ENCODE assay signal across 8 cellular contexts in genomic region chr2:97619150-97619827, GRCh38. TPM values are rescaled to one million over a fixed set of nuclear protein-coding genes. Genes with fewer than 3 reads are reported as not detected.
DNase-seq lines count a peak whose midpoint lies in the region; ATAC-seq, FAIRE-seq and TF ChIP-seq lines count a peak whose summit lies in the region.
"Not testable (repeated sequence)": the region's sequence is repeated elsewhere in the genome, so short reads cannot be mapped to it uniquely, and the experiment has no call there.

No MANE protein-coding gene starts in this region.

- not testable (repeated sequence) for H3K9me1 ChIP-seq in K562 (ENCODE audit: control insufficient read depth, insufficient read depth, low read length)

- H3K36me3 Mint-ChIP-seq in GM23338 (ENCODE audit: low read depth); activated CD8-positive, alpha-beta memory T cell treated with anti-CD3 and anti-CD28 coated beads, Interleukin-2, amount 10 ng/mL, durations not matched to agents 7 days and 5 days: not testable (repeated sequence)

- peaks cover 13% of the 10 kb centered on the region for H3K4me1 Mint-ChIP-seq in GM23338
- not testable (repeated sequence) for H3K4me1 Mint-ChIP-seq in activated CD8-positive, alpha-beta memory T cell treated with anti-CD3 and anti-CD28 coated beads, Interleukin-2, amount 10 ng/mL, durations not matched to agents 7 days and 5 days

- H3K27ac ChIP-seq in A673 (ENCODE audit: low read depth, low read length, poor library complexity, severe bottlenecking); GM23338 (ENCODE audit: low read depth); K562 (ENCODE audit: extremely low read depth, low read depth, low read length); fibroblast of lung (ENCODE audit: insufficient read depth, low read length); lower lobe of right lung: not testable (repeated sequence)

- not testable (repeated sequence) for TF ChIP-seq EP300 in K562 (IDR thresholded peaks at IDR 0.05; ENCODE audit: low read length)

- not testable (repeated sequence) for TF ChIP-seq RAD21 in K562 (CRISPR knock-in tag; conservative IDR thresholded peaks at IDR 0.05 in 1 of 2, IDR thresholded peaks at IDR 0.05 in 1 of 2)

- not testable (repeated sequence) for H2AFZ ChIP-seq in GM23338; fibroblast of lung (ENCODE audit: low read length)
- 0 out of 2 replicates have a peak overlapping the region, but pooled peaks have one; percentile 33 for H2AFZ ChIP-seq in K562 (ENCODE audit: low read depth, low read length)

- not testable (repeated sequence) for H3K4me1 ChIP-seq in A673 (ENCODE audit: insufficient read depth, low read length, poor library complexity, severe bottlenecking); GM23338 (ENCODE audit: insufficient read depth); K562 (replicated peaks in 1 of 2; ENCODE audit: control insufficient read depth in 2 of 2, insufficient read depth in 2 of 2, low read length in 2 of 2); fibroblast of lung (ENCODE audit: control insufficient read depth, extremely low read depth, insufficient read depth, low read length); lower lobe of right lung

- not testable (repeated sequence) for H3K27me3 ChIP-seq in A673 (replicated peaks; ENCODE audit: insufficient read depth, low read depth, low read length, poor library complexity); GM23338 (ENCODE audit: insufficient read depth); K562 (ENCODE audit: control insufficient read depth in 2 of 2, insufficient read depth in 2 of 2, low read length in 2 of 2); fibroblast of lung (ENCODE audit: control insufficient read depth, insufficient read depth, low read length); lower lobe of right lung (ENCODE audit: low read depth)

- H3K27me3 Mint-ChIP-seq in GM23338 (ENCODE audit: insufficient read depth, low read depth, poor library complexity); activated CD8-positive, alpha-beta memory T cell treated with anti-CD3 and anti-CD28 coated beads, Interleukin-2, amount 10 ng/mL, durations not matched to agents 7 days and 5 days: not testable (repeated sequence)

- H3K9me3 Mint-ChIP-seq in GM23338; activated CD8-positive, alpha-beta memory T cell treated with anti-CD3 and anti-CD28 coated beads, Interleukin-2, amount 10 ng/mL, durations not matched to agents 7 days and 5 days (ENCODE audit: low read depth): not testable (repeated sequence)

- ATAC-seq in GM23338: peak; percentile 30
- peak; percentile 93 for ATAC-seq in activated CD8-positive, alpha-beta memory T cell treated with anti-CD3 and anti-CD28 coated beads, Interleukin-2, amount 10 ng/mL, durations not matched to agents 7 days and 5 days
- ATAC-seq in K562: peak; percentile 78
- peak; percentile 66 to 72 for ATAC-seq in lower lobe of right lung

- POLR2A ChIA-PET in A673 (lab: Charles Lee; ENCODE audit: low non-redundant PET); K562 (lab: Yijun Ruan, JAX): not testable (repeated sequence)

- H3K9me3 ChIP-seq in A673 (ENCODE audit: low read depth, low read length, poor library complexity, severe bottlenecking); K562 (replicated peaks; ENCODE audit: control insufficient read depth, insufficient read depth, low read depth, low read length); fibroblast of lung (ENCODE audit: control insufficient read depth, insufficient read depth, low read depth, low read length); lower lobe of right lung: not testable (repeated sequence)

- H3K4me2 ChIP-seq in GM23338; K562 (ENCODE audit: insufficient read depth, low read length); fibroblast of lung (ENCODE audit: extremely low read depth, insufficient read depth, low read length): not testable (repeated sequence)

- not testable (repeated sequence) for H3K4me3 ChIP-seq in A673 (ENCODE audit: low read depth, low read length, poor library complexity, severe bottlenecking); GM23338; NB4 (ENCODE audit: low read depth, low read length); K562; fibroblast of lung (replicated peaks in 1 of 4; ENCODE audit: control extremely low read depth in 1 of 4, insufficient read depth in 1 of 4, low read depth in 3 of 4, low read length in 4 of 4); lower lobe of right lung

- in situ Hi-C loops in K562 (cut with MboI): loop anchor here (5.0 kb wide), 1 partner anchor 1557 kb away; no protein-coding TSS in a partner anchor

- peak overlapping the region in 1 of 2 experiments; percentile 35; a peak in 1 of 4 replicates for H3K9ac ChIP-seq in K562 (ENCODE audit: insufficient read depth in 1 of 2, low read depth in 2 of 2, low read length in 2 of 2)
- H3K9ac ChIP-seq in fibroblast of lung (ENCODE audit: insufficient read depth, low read length): not testable (repeated sequence)

- not testable (repeated sequence) for BruUV-seq in A673 (replicated peaks; lab: Mats Ljungman, UMichigan); K562 (replicated peaks; lab: Mats Ljungman, UMichigan)

- TF ChIP-seq POLR2A in NB4 (IDR thresholded peaks at IDR 0.05; ENCODE audit: extremely low read depth, insufficient read length); K562 (conservative IDR thresholded peaks at IDR 0.05): not testable (repeated sequence)

- H4K20me1 ChIP-seq in GM23338 (replicated peaks; ENCODE audit: insufficient read depth); K562 (replicated peaks; ENCODE audit: control insufficient read depth, insufficient read depth, low read length); fibroblast of lung (ENCODE audit: control insufficient read depth, extremely low read depth, insufficient read depth, low read length): not testable (repeated sequence)

- intact Hi-C loops in A673 (cut with micrococcal nuclease; ENCODE audit: unreplicated experiment); K562 (cut with micrococcal nuclease); lower lobe of right lung (cut with DNase I): not testable (repeated sequence)

- CTCF ChIA-PET in A673 (lab: Charles Lee); activated CD8-positive, alpha-beta memory T cell treated with anti-CD3 and anti-CD28 coated beads, Interleukin-2, amount 10 ng/mL, durations not matched to agents 7 days and 5 days (lab: Charles Lee); K562 (lab: Yijun Ruan, JAX; ENCODE audit: low intra/inter-chr PET ratio): not testable (repeated sequence)

- not testable (repeated sequence) for H3K79me2 ChIP-seq in GM23338 (replicated peaks; ENCODE audit: insufficient read depth); K562 (ENCODE audit: control insufficient read depth, insufficient read depth, low read length); fibroblast of lung (ENCODE audit: control insufficient read depth, insufficient read depth, low read length)

- H3K4me3 Mint-ChIP-seq in GM23338; activated CD8-positive, alpha-beta memory T cell treated with anti-CD3 and anti-CD28 coated beads, Interleukin-2, amount 10 ng/mL, durations not matched to agents 7 days and 5 days: not testable (repeated sequence)

- not testable (repeated sequence) for H3F3A ChIP-seq in GM23338 (replicated peaks; ENCODE audit: low read depth)

- not testable (repeated sequence) for H3K36me3 ChIP-seq in A673 (ENCODE audit: insufficient read depth, low read length, poor library complexity, severe bottlenecking); GM23338 (ENCODE audit: insufficient read depth); K562 (ENCODE audit: control insufficient read depth, insufficient read depth, low read length); fibroblast of lung (ENCODE audit: control insufficient read depth, insufficient read depth, low read length); lower lobe of right lung

- WGBS in K562 (ENCODE audit: insufficient coverage, low coverage, missing lambda C conversion rate): 39% methylated on average over 5 of the region's 12 CpGs

- not testable (repeated sequence) for TF ChIP-seq CTCF in A673 (conservative IDR thresholded peaks at IDR 0.05; ENCODE audit: low read depth, low read length); GM23338 (conservative IDR thresholded peaks at IDR 0.05; ENCODE audit: low read depth in 2 of 2); NB4 (IDR thresholded peaks at IDR 0.05; ENCODE audit: low read depth, low read length); K562 (IDR thresholded peaks at IDR 0.05 in 2 of 3, conservative IDR thresholded peaks at IDR 0.05 in 1 of 3; ENCODE audit: insufficient read depth in 2 of 3, low read depth in 1 of 3, low read length in 3 of 3); fibroblast of lung (conservative IDR thresholded peaks at IDR 0.05 in 1 of 2, IDR thresholded peaks at IDR 0.05 in 1 of 2; ENCODE audit: low read depth in 1 of 2, low read length in 2 of 2); lower lobe of right lung (IDR thresholded peaks at IDR 0.05)

- DNase-seq in A673 (ENCODE audit: low spot score) (peak; percentile 19), NB4 (ENCODE audit: low read depth) (peak; percentile 30), K562 (ENCODE audit: extremely low read depth in 1 of 4, low spot score in 3 of 4) (peak in 1 of 4 experiments; percentile 16), fibroblast of lung (ENCODE audit: low read depth in 2 of 2) (peak; percentile 23 to 41), pons (ENCODE audit: low spot score) (peak; percentile 12)
- DNase-seq in GM23338 (ENCODE audit: low spot score); activated CD8-positive, alpha-beta memory T cell treated with anti-CD3 and anti-CD28 coated beads, Interleukin-2, amount 10 ng/mL, durations not matched to agents 7 days and 5 days; lower lobe of right lung: not testable (repeated sequence)

- H3K27ac Mint-ChIP-seq in GM23338; activated CD8-positive, alpha-beta memory T cell treated with anti-CD3 and anti-CD28 coated beads, Interleukin-2, amount 10 ng/mL, durations not matched to agents 7 days and 5 days: not testable (repeated sequence)

- peak; percentile 68 for FAIRE-seq in K562 (lab: Jason Lieb, UNC)

- not testable (repeated sequence) for H3K9me2 ChIP-seq in GM23338 (ENCODE audit: insufficient read depth)

RNA-seq across cellular contexts. Expression of gene COX5B, which starts 26.6 kb away (rescaled TPM):
- total RNA-seq in A673 (2021) (205 and 219 TPM in 2 replicates), K562 (2014; rRNA removed) (1,235 and 1,392 TPM in 2 replicates), K562 (2014; rRNA removed; fragmentation: Illumina TruSeq; extraction: Trizol) (182 and 199 TPM in 2 replicates), K562 (2015; rRNA removed; fragmentation: Illumina TruSeq; extraction: Trizol) (458 and 535 TPM in 2 replicates), K562 (2021) (536 and 603 TPM in 2 replicates), fibroblast of lung (381 and 460 TPM in 2 replicates), lower lobe of right lung (164 TPM)
- 260 and 305 TPM in 2 replicates for total RNA-seq in GM23338 (2014; rRNA removed; shearing (Covaris generic))
- polyA plus RNA-seq in GM23338 (2016; fragmentation: Nextera tagmentation; extraction: Ambion mirVana) (666 and 733 TPM in 2 replicates), K562 (2011; rRNA removed) (535 and 582 TPM in 2 replicates), K562 (2014; fragmentation: Illumina TruSeq; extraction: Trizol) (154 and 281 TPM in 2 replicates), K562 (2014; fragmentation: Nextera tagmentation; extraction: Ambion mirVana) (100 to 1,000 TPM; 305 to 487 TPM), K562 (2014; rRNA removed) (1,304 and 1,424 TPM in 2 replicates), fibroblast of lung (241 and 257 TPM in 2 replicates)
- 100 to 1,000 TPM; 206 to 236 TPM for total RNA-seq in activated CD8-positive, alpha-beta memory T cell treated with anti-CD3 and anti-CD28 coated beads, Interleukin-2, amount 10 ng/mL, durations not matched to agents 7 days and 5 days
- total RNA-seq in K562 (2011; cell fraction: chromatin; rRNA removed; ENCODE audit: low replicate concordance): 55.0 and 69.6 TPM in 2 replicates
- total RNA-seq in K562 (2011; cell fraction: nucleolus; rRNA removed): 123 and 139 TPM in 2 replicates
- total RNA-seq in K562 (2011; cell fraction: nucleoplasm; rRNA removed): 112 and 121 TPM in 2 replicates
- polyA plus RNA-seq in K562 (2011; cell fraction: cytosol; rRNA removed): 717 and 760 TPM in 2 replicates
- 365 and 570 TPM in 2 replicates for polyA plus RNA-seq in K562 (2011; cell fraction: nucleus; rRNA removed)
- 526 and 547 TPM in 2 replicates for polyA plus RNA-seq in K562 (2012)
- 60.5 and 61.2 TPM in 2 replicates for polyA minus RNA-seq in K562 (2011; rRNA and poly(A)+ RNA removed)
- polyA minus RNA-seq in K562 (2011; cell fraction: cytosol; rRNA and poly(A)+ RNA removed): 88.6 and 115 TPM in 2 replicates
- polyA minus RNA-seq in K562 (2011; cell fraction: nucleus; rRNA and poly(A)+ RNA removed): 46.4 and 75.2 TPM in 2 replicates
- polyA plus RNA-seq in fibroblast of lung (2012): 297 and 334 TPM in 2 replicates
- polyA minus RNA-seq in fibroblast of lung (ENCODE audit: low replicate concordance): 35.5 and 37.2 TPM in 2 replicates

RNA-seq across cellular contexts. Expression of gene ANKRD36B, which starts 29.6 kb away (rescaled TPM):
- total RNA-seq in A673 (2021) (16.4 and 21.6 TPM in 2 replicates), K562 (2014; rRNA removed) (24.9 and 25.7 TPM in 2 replicates), K562 (2014; rRNA removed; fragmentation: Illumina TruSeq; extraction: Trizol) (23.0 and 27.8 TPM in 2 replicates), K562 (2015; rRNA removed; fragmentation: Illumina TruSeq; extraction: Trizol) (38.8 and 40.9 TPM in 2 replicates), K562 (2021) (12.3 and 17.2 TPM in 2 replicates), fibroblast of lung (23.1 and 26.7 TPM in 2 replicates), lower lobe of right lung (16.8 TPM)
- 13.9 and 15.7 TPM in 2 replicates for total RNA-seq in GM23338 (2014; rRNA removed; shearing (Covaris generic))
- polyA plus RNA-seq in GM23338 (2016; fragmentation: Nextera tagmentation; extraction: Ambion mirVana) (9.4 and 14.5 TPM in 2 replicates), K562 (2011; rRNA removed) (12.4 and 12.7 TPM in 2 replicates), K562 (2014; fragmentation: Illumina TruSeq; extraction: Trizol) (8.0 and 13.3 TPM in 2 replicates), K562 (2014; fragmentation: Nextera tagmentation; extraction: Ambion mirVana) (1 to 10 TPM; 7.6 to 8.6 TPM), K562 (2014; rRNA removed) (12.1 and 12.3 TPM in 2 replicates), fibroblast of lung (4.3 and 4.7 TPM in 2 replicates)
- 10 to 100 TPM; 33.8 to 77.6 TPM for total RNA-seq in activated CD8-positive, alpha-beta memory T cell treated with anti-CD3 and anti-CD28 coated beads, Interleukin-2, amount 10 ng/mL, durations not matched to agents 7 days and 5 days
- total RNA-seq in K562 (2011; cell fraction: chromatin; rRNA removed; ENCODE audit: low replicate concordance): 52.2 and 173 TPM in 2 replicates
- total RNA-seq in K562 (2011; cell fraction: nucleolus; rRNA removed): 23.2 and 30.7 TPM in 2 replicates
- total RNA-seq in K562 (2011; cell fraction: nucleoplasm; rRNA removed): 46.9 and 61.1 TPM in 2 replicates
- 0.92 and 1.8 TPM in 2 replicates for polyA plus RNA-seq in K562 (2011; cell fraction: cytosol; rRNA removed)
- polyA plus RNA-seq in K562 (2011; cell fraction: nucleus; rRNA removed): 35.2 and 42.7 TPM in 2 replicates
- 7.1 and 11.0 TPM in 2 replicates for polyA plus RNA-seq in K562 (2012)
- 41.3 and 57.2 TPM in 2 replicates for polyA minus RNA-seq in K562 (2011; rRNA and poly(A)+ RNA removed)
- 2.7 and 4.1 TPM in 2 replicates for polyA minus RNA-seq in K562 (2011; cell fraction: cytosol; rRNA and poly(A)+ RNA removed)
- 77.3 and 159 TPM in 2 replicates for polyA minus RNA-seq in K562 (2011; cell fraction: nucleus; rRNA and poly(A)+ RNA removed)
- 2.8 and 3.9 TPM in 2 replicates for polyA plus RNA-seq in fibroblast of lung (2012)
- polyA minus RNA-seq in fibroblast of lung (ENCODE audit: low replicate concordance): 0.19 and 1.8 TPM in 2 replicates

RNA-seq across cellular contexts. Expression of gene ACTR1B, which starts 44.6 kb away (rescaled TPM):
- total RNA-seq in A673 (2021) (36.3 and 41.7 TPM in 2 replicates), K562 (2014; rRNA removed) (22.1 and 27.9 TPM in 2 replicates), K562 (2014; rRNA removed; fragmentation: Illumina TruSeq; extraction: Trizol) (12.0 and 16.2 TPM in 2 replicates), K562 (2015; rRNA removed; fragmentation: Illumina TruSeq; extraction: Trizol) (26.4 and 26.7 TPM in 2 replicates), K562 (2021) (41.0 and 43.0 TPM in 2 replicates), fibroblast of lung (38.8 and 69.9 TPM in 2 replicates), lower lobe of right lung (56.0 TPM)
- 41.5 and 42.5 TPM in 2 replicates for total RNA-seq in GM23338 (2014; rRNA removed; shearing (Covaris generic))
- polyA plus RNA-seq in GM23338 (2016; fragmentation: Nextera tagmentation; extraction: Ambion mirVana) (27.2 and 27.4 TPM in 2 replicates), K562 (2011; rRNA removed) (40.9 and 47.4 TPM in 2 replicates), K562 (2014; fragmentation: Illumina TruSeq; extraction: Trizol) (22.5 and 29.2 TPM in 2 replicates), K562 (2014; fragmentation: Nextera tagmentation; extraction: Ambion mirVana) (1 to 10 TPM in 1 of 2 experiments, under 1 TPM in 1; 0.49 to 2.3 TPM), K562 (2014; rRNA removed) (42.3 and 46.1 TPM in 2 replicates), fibroblast of lung (38.3 and 40.8 TPM in 2 replicates)
- 10 to 100 TPM; 87.4 to 94.3 TPM for total RNA-seq in activated CD8-positive, alpha-beta memory T cell treated with anti-CD3 and anti-CD28 coated beads, Interleukin-2, amount 10 ng/mL, durations not matched to agents 7 days and 5 days
- total RNA-seq in K562 (2011; cell fraction: chromatin; rRNA removed; ENCODE audit: low replicate concordance): 58.6 and 187 TPM in 2 replicates
- total RNA-seq in K562 (2011; cell fraction: nucleolus; rRNA removed): 122 and 125 TPM in 2 replicates
- total RNA-seq in K562 (2011; cell fraction: nucleoplasm; rRNA removed): 80.8 and 84.3 TPM in 2 replicates
- 50.7 and 71.9 TPM in 2 replicates for polyA plus RNA-seq in K562 (2011; cell fraction: cytosol; rRNA removed)
- polyA plus RNA-seq in K562 (2011; cell fraction: nucleus; rRNA removed): 306 and 320 TPM in 2 replicates
- polyA plus RNA-seq in K562 (2012): 37.9 and 120 TPM in 2 replicates
- polyA minus RNA-seq in K562 (2011; rRNA and poly(A)+ RNA removed): 16.2 and 25.4 TPM in 2 replicates
- 19.1 and 23.3 TPM in 2 replicates for polyA minus RNA-seq in K562 (2011; cell fraction: cytosol; rRNA and poly(A)+ RNA removed)
- polyA minus RNA-seq in K562 (2011; cell fraction: nucleus; rRNA and poly(A)+ RNA removed): 68.1 and 83.7 TPM in 2 replicates
- polyA plus RNA-seq in fibroblast of lung (2012): 54.1 and 62.6 TPM in 2 replicates
- polyA minus RNA-seq in fibroblast of lung (ENCODE audit: low replicate concordance): 114 and 133 TPM in 2 replicates

RNA-seq across cellular contexts. Expression of gene C2orf92, which starts 50.2 kb away (rescaled TPM):
- total RNA-seq in A673 (2021) (2.4 and 3.7 TPM in 2 replicates), K562 (2014; rRNA removed) (2.2 TPM in 2 replicates), K562 (2014; rRNA removed; fragmentation: Illumina TruSeq; extraction: Trizol) (3.6 and 5.0 TPM in 2 replicates), K562 (2015; rRNA removed; fragmentation: Illumina TruSeq; extraction: Trizol) (6.7 and 6.8 TPM in 2 replicates), K562 (2021) (4.0 and 4.5 TPM in 2 replicates), fibroblast of lung (0.77 and 0.99 TPM in 2 replicates), lower lobe of right lung (15.1 TPM)
- total RNA-seq in GM23338 (2014; rRNA removed; shearing (Covaris generic)): 2.6 and 2.9 TPM in 2 replicates
- polyA plus RNA-seq in GM23338 (2016; fragmentation: Nextera tagmentation; extraction: Ambion mirVana) (1.7 and 2.6 TPM in 2 replicates), K562 (2011; rRNA removed) (6.1 and 7.1 TPM in 2 replicates), K562 (2014; fragmentation: Illumina TruSeq; extraction: Trizol) (3.4 and 4.0 TPM in 2 replicates), K562 (2014; fragmentation: Nextera tagmentation; extraction: Ambion mirVana) (1 to 10 TPM in 1 of 2 experiments, under 1 TPM in 1; 0.65 to 1.2 TPM), K562 (2014; rRNA removed) (4.2 and 6.0 TPM in 2 replicates), fibroblast of lung (0.41 and 1.1 TPM in 2 replicates)
- total RNA-seq in activated CD8-positive, alpha-beta memory T cell treated with anti-CD3 and anti-CD28 coated beads, Interleukin-2, amount 10 ng/mL, durations not matched to agents 7 days and 5 days: 1 to 10 TPM; 7.3 to 8.4 TPM
- total RNA-seq in K562 (2011; cell fraction: chromatin; rRNA removed; ENCODE audit: low replicate concordance): 36.2 and 42.2 TPM in 2 replicates
- total RNA-seq in K562 (2011; cell fraction: nucleolus; rRNA removed): 17.0 and 25.8 TPM in 2 replicates
- total RNA-seq in K562 (2011; cell fraction: nucleoplasm; rRNA removed): 19.2 and 23.9 TPM in 2 replicates
- polyA plus RNA-seq in K562 (2011; cell fraction: cytosol; rRNA removed): 1.4 and 2.2 TPM in 2 replicates
- polyA plus RNA-seq in K562 (2011; cell fraction: nucleus; rRNA removed): 22.7 and 23.4 TPM in 2 replicates
- polyA plus RNA-seq in K562 (2012): 5.3 and 10.9 TPM in 2 replicates
- polyA minus RNA-seq in K562 (2011; rRNA and poly(A)+ RNA removed): 11.2 and 14.2 TPM in 2 replicates
- polyA minus RNA-seq in K562 (2011; cell fraction: cytosol; rRNA and poly(A)+ RNA removed): 1.4 and 2.4 TPM in 2 replicates
- polyA minus RNA-seq in K562 (2011; cell fraction: nucleus; rRNA and poly(A)+ RNA removed): 9.6 and 20.2 TPM in 2 replicates
- polyA plus RNA-seq in fibroblast of lung (2012): 0.69 and 0.94 TPM in 2 replicates
- polyA minus RNA-seq in fibroblast of lung (ENCODE audit: low replicate concordance): not detected in 2 replicates

Comparison
In these comparisons a context has a peak if more than half of its experiments do, and no peak if none do; other contexts are left out.
1. ATAC-seq: peak in every context shown above with its lines; median percentile 93 in activated CD8-positive, alpha-beta memory T cell treated with anti-CD3 and anti-CD28 coated beads, Interleukin-2, amount 10 ng/mL, durations not matched to agents 7 days and 5 days; 78 in K562; 69 in lower lobe of right lung; 30 in GM23338.